9 cellular contexts compared by ENCODE assay signal in the genomic region with DNA sequence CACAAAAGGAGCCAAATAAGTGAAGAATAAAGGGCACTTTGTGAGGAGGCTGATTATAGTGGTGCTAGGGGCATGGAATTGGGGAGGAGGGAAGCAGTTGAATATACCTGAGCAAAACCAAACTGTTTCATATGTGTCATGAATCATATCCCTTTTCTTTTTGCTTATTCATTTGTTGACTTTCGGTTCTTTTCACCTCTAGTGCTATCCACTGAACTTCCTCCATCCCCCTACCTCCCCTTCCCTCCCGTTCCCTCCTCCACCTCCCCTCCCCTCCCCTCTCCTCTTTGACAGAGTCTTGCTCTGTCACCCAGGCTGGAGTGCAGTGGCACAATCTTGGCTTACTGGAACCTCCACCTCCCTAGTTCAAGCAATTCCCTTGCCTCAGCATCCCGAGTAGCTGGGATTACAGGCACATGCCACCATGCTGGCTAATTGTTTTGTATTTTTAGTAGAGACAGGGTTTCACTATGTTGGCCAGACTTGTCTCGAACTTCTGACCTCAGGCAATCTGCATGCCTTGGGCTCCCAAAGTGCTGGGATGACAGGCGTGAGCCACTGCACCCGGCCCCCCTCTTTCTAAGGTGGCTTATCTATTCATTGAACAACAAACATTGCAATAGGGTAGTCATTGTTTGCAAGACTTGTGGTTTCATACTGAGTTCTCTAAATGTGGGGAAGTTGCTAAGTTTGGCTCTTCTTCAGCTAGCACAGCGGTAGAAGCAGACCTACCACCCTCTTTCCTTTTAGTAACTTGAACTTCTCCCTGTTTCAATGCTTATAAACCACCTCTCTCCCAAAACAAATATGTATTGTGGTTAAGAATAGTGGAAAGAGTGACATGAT.
DNase-seq lines count a peak whose midpoint lies in the region; ATAC-seq lines count a peak whose summit lies in the region.
"Had no signal": no experiment of that assay in that cellular context is flagged by ENCODE, and none has a peak within 500 bp of the region (broad histone marks: within the 10 kb centered on the region; RNA-seq: fewer than 3 reads in every experiment).

No MANE protein-coding gene starts in this region.

- intact Hi-C loops in left ventricle myocardium superior (cut with micrococcal nuclease): no loop called here

- peaks cover 12% of the 10 kb centered on the region for H3K4me1 Mint-ChIP-seq in activated naive CD8-positive, alpha-beta T cell treated with anti-CD3 and anti-CD28 coated beads, Interleukin-2, amount 50 U/mL, for 24 hours
- peaks cover 5% of the 10 kb centered on the region for H3K4me1 Mint-ChIP-seq in activated naive CD8-positive, alpha-beta T cell treated with anti-CD3 and anti-CD28 coated beads for 36 hours
- H3K4me1 Mint-ChIP-seq: nephron had no signal

- peak; percentile 61 for ATAC-seq in activated naive CD8-positive, alpha-beta T cell treated with anti-CD3 and anti-CD28 coated beads, Interleukin-2, amount 50 U/mL, for 24 hours
- ATAC-seq in HG02943 (IDR thresholded peaks at IDR 0.05; ENCODE audit: low read depth, unreplicated experiment): peak; percentile 78
- ATAC-seq in left ventricle myocardium superior: peak; percentile 59

- H3K9me3 Mint-ChIP-seq in activated naive CD8-positive, alpha-beta T cell treated with anti-CD3 and anti-CD28 coated beads, Interleukin-2, amount 50 U/mL, for 24 hours: no peaks in the 10 kb centered on the region
- no peaks in the 10 kb centered on the region for H3K9me3 Mint-ChIP-seq in activated naive CD8-positive, alpha-beta T cell treated with anti-CD3 and anti-CD28 coated beads for 36 hours

- H3K27ac Mint-ChIP-seq in activated naive CD8-positive, alpha-beta T cell treated with anti-CD3 and anti-CD28 coated beads, Interleukin-2, amount 50 U/mL, for 24 hours: no peak overlapping the region
- no peak overlapping the region for H3K27ac Mint-ChIP-seq in activated naive CD8-positive, alpha-beta T cell treated with anti-CD3 and anti-CD28 coated beads for 36 hours
- H3K27ac Mint-ChIP-seq: nephron had no signal

- H3K27me3 Mint-ChIP-seq in activated naive CD8-positive, alpha-beta T cell treated with anti-CD3 and anti-CD28 coated beads, Interleukin-2, amount 50 U/mL, for 24 hours: peaks cover 3% of the 10 kb centered on the region
- H3K27me3 Mint-ChIP-seq in activated naive CD8-positive, alpha-beta T cell treated with anti-CD3 and anti-CD28 coated beads for 36 hours: peaks cover 18% of the 10 kb centered on the region

- DNase-seq in activated naive CD8-positive, alpha-beta T cell treated with anti-CD3 and anti-CD28 coated beads, Interleukin-2, amount 50 U/mL, for 24 hours: no peak
- no peak for DNase-seq in activated naive CD8-positive, alpha-beta T cell treated with anti-CD3 and anti-CD28 coated beads for 36 hours
- DNase-seq in NOMO-1 treated with dmso at 0.1 percent for 144 hours (lab: John Stamatoyannopoulos, UW; ENCODE audit: unreplicated experiment) (peak; percentile 83), left ventricle myocardium superior (peak; percentile 29), NCI-H82 (lab: John Stamatoyannopoulos, UW) (no peak), mesenteric fat pad (ENCODE audit: low spot score) (no peak)
- no peak for DNase-seq in stimulated activated CD4-positive, alpha-beta T cell treated with anti-CD3 and anti-CD28 coated beads, Interleukin-4, amount 100 ng/mL, for 4 hours

- H3K36me3 Mint-ChIP-seq in activated naive CD8-positive, alpha-beta T cell treated with anti-CD3 and anti-CD28 coated beads, Interleukin-2, amount 50 U/mL, for 24 hours (ENCODE audit: low read depth): no peaks in the 10 kb centered on the region
- no peaks in the 10 kb centered on the region for H3K36me3 Mint-ChIP-seq in activated naive CD8-positive, alpha-beta T cell treated with anti-CD3 and anti-CD28 coated beads for 36 hours

- no peak overlapping the region for H3K4me3 Mint-ChIP-seq in activated naive CD8-positive, alpha-beta T cell treated with anti-CD3 and anti-CD28 coated beads, Interleukin-2, amount 50 U/mL, for 24 hours
- no peak overlapping the region for H3K4me3 Mint-ChIP-seq in activated naive CD8-positive, alpha-beta T cell treated with anti-CD3 and anti-CD28 coated beads for 36 hours
- H3K4me3 Mint-ChIP-seq: nephron had no signal

Comparison
In these comparisons a context has a peak if more than half of its experiments do, and no peak if none do; other contexts are left out.
1. DNase-seq: peak in NOMO-1 treated with dmso at 0.1 percent for 144 hours (single experiment) and left ventricle myocardium superior (single experiment); none in activated naive CD8-positive, alpha-beta T cell treated with anti-CD3 and anti-CD28 coated beads, Interleukin-2, amount 50 U/mL, for 24 hours (single experiment), activated naive CD8-positive, alpha-beta T cell treated with anti-CD3 and anti-CD28 coated beads for 36 hours (single experiment), NCI-H82 (single experiment), mesenteric fat pad (single experiment) and stimulated activated CD4-positive, alpha-beta T cell treated with anti-CD3 and anti-CD28 coated beads, Interleukin-4, amount 100 ng/mL, for 4 hours (0 of 2).
2. Peak in every context shown above with its lines, with median percentiles within 50 percentile points of each other: ATAC-seq.